ENCODE assay signal across 10 cellular contexts in the genomic region with DNA sequence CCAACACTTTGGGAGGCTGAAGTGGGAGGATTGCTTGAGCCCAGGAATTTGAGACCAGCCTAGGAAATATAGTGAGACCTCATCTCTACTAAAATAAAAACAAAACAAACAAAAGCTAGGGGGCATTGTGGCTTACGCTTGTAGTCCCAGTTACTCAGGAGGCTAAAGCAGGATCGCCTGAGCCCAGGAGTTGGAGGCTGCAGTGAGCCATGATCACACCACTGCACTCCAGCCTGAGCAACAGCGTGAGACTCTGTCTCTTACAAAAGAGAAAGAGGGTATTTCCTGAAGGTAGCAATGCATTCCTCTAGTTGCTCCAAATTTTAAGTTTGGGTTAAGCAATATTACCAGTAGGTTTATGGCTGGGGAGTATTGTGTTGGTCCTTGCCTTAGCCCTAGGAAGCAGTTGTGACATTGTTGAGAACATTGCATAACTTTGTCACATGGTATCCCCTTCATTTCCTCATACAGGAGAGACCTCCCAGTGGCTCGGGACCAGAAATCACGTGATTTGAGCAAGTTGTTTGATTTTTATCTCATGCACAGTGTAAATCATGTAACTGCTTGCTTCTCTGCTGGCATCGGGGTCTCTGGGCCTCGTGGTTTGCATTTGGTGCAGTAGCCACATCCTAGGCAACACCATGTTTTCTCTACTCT. TPM values are rescaled to one million over a fixed set of nuclear protein-coding genes. Genes with fewer than 3 reads are reported as not detected.
DNase-seq lines count a peak whose midpoint lies in the region; TF ChIP-seq lines count a peak whose summit lies in the region.
"Had no signal": no experiment of that assay in that cellular context is flagged by ENCODE, and none has a peak within 500 bp of the region (broad histone marks: within the 10 kb centered on the region; RNA-seq: fewer than 3 reads in every experiment).

No MANE protein-coding gene starts in this region.

- no peak overlapping the region for H3K4me3 Mint-ChIP-seq in Calu3 (ENCODE audit: low read depth, unreplicated experiment)

- intact Hi-C loops in Calu3 (cut with micrococcal nuclease; ENCODE audit: unreplicated experiment), result no loop called here

- CTCF ChIA-PET in Calu3 (lab: Charles Lee), result interaction anchor here (0.6 kb wide), 1 partner anchor 10 kb away, joined by 4 read pairs; no protein-coding TSS in a partner anchor

- no peak overlapping the region for H3K27ac Mint-ChIP-seq in Calu3 (ENCODE audit: unreplicated experiment)

- no peak for TF ChIP-seq CTCF in Calu3 (IDR thresholded peaks at IDR 0.05; ENCODE audit: unreplicated experiment)
- TF ChIP-seq CTCF in OCI-LY3 (IDR thresholded peaks at IDR 0.05; ENCODE audit: low read depth, low read length), result peak; percentile 23
- peak; percentile 11 for TF ChIP-seq CTCF in retinal pigment epithelial cell (conservative IDR thresholded peaks at IDR 0.05; ENCODE audit: low read depth, low read length)

- peaks cover 32% of the 10 kb centered on the region for H3K4me1 ChIP-seq in OCI-LY3 (ENCODE audit: low read length)

- DNase-seq in Calu3 (peak; percentile 30), foreskin melanocyte (peak; percentile 20), retinal pigment epithelial cell (ENCODE audit: low read depth) (no peak), NCI-H146 (lab: John Stamatoyannopoulos, UW) (no peak)
- no peak for DNase-seq in activated CD4-positive, alpha-beta T cell treated with anti-CD3 and anti-CD28 coated beads, Interleukin-2, amount 50 U/mL, for 4 hours
- DNase-seq in central memory CD4-positive, alpha-beta T cell, result no peak
- no peak for DNase-seq in stimulated activated CD4-positive, alpha-beta T cell treated with anti-CD3 and anti-CD28 coated beads, Interleukin-4, amount 100 ng/mL, for 24 hours
- DNase-seq: activated effector memory CD4-positive, alpha-beta T cell treated with Interleukin-2 at 50 U/mL for 16 hours; SHP77 had no signal

- peaks cover 82% of the 10 kb centered on the region for H3K27me3 Mint-ChIP-seq in Calu3 (ENCODE audit: unreplicated experiment)

- no peak overlapping the region for H3K4me2 ChIP-seq in OCI-LY3 (ENCODE audit: low read length)

- H3K27me3 ChIP-seq in OCI-LY3 (ENCODE audit: low read depth, low read length), result peaks cover 13% of the 10 kb centered on the region; the same call in 1 of the 2 replicates

- H3K9me3 ChIP-seq in OCI-LY3 (ENCODE audit: insufficient read depth, low read length), result no peaks in the 10 kb centered on the region

- H3K9ac ChIP-seq in OCI-LY3 (ENCODE audit: low read length), result no peak overlapping the region

- no TSS peak for BruUV-seq in Calu3 (replicated peaks; lab: Mats Ljungman, UMichigan)

- no peaks in the 10 kb centered on the region for H4K20me1 ChIP-seq in OCI-LY3 (ENCODE audit: insufficient read depth, low read length)

- H3K36me3 ChIP-seq in OCI-LY3 (replicated peaks; ENCODE audit: low read depth, low read length), result no peaks in the 10 kb centered on the region

- no peaks in the 10 kb centered on the region for H3K9me3 Mint-ChIP-seq in Calu3 (ENCODE audit: low read depth, unreplicated experiment)

- H3K36me3 Mint-ChIP-seq in Calu3 (ENCODE audit: insufficient read depth, unreplicated experiment), result no peaks in the 10 kb centered on the region

- H3K4me1 Mint-ChIP-seq in Calu3 (ENCODE audit: low read depth, unreplicated experiment), result no peaks in the 10 kb centered on the region

- H3K4me3 ChIP-seq in OCI-LY3 (ENCODE audit: low read length) (no peak overlapping the region), retinal pigment epithelial cell (ENCODE audit: low read length) (no peak overlapping the region)

- no peak overlapping the region for H3K27ac ChIP-seq in OCI-LY3 (ENCODE audit: low read length)

- no peak overlapping the region for H2AFZ ChIP-seq in OCI-LY3 (ENCODE audit: low read depth, low read length)

- H3K79me2 ChIP-seq in OCI-LY3 (ENCODE audit: low read length), result no peaks in the 10 kb centered on the region

RNA-seq across cellular contexts. Expression of gene SMARCD3, which starts 23.3 kb away (rescaled TPM):
- total RNA-seq in Calu3 (2022), result 2.3 and 4.1 TPM in 2 replicates

RNA-seq across cellular contexts. Expression of gene CHPF2, which starts 39.5 kb away (rescaled TPM):
- 48.1 and 51.3 TPM in 2 replicates for total RNA-seq in Calu3 (2022)

RNA-seq across cellular contexts. Expression of gene ABCF2, which starts 44.8 kb away (rescaled TPM):
- total RNA-seq in Calu3 (2022), result 43.0 and 49.7 TPM in 2 replicates

Comparison
In these comparisons a context has a peak if more than half of its experiments do, and no peak if none do; other contexts are left out.
1. DNase-seq: peak in Calu3 (single experiment) and foreskin melanocyte (single experiment); none in retinal pigment epithelial cell (single experiment), NCI-H146 (single experiment), activated CD4-positive, alpha-beta T cell treated with anti-CD3 and anti-CD28 coated beads, Interleukin-2, amount 50 U/mL, for 4 hours (0 of 2), central memory CD4-positive, alpha-beta T cell (single experiment) and stimulated activated CD4-positive, alpha-beta T cell treated with anti-CD3 and anti-CD28 coated beads, Interleukin-4, amount 100 ng/mL, for 24 hours (single experiment).